In the genomic region with DNA sequence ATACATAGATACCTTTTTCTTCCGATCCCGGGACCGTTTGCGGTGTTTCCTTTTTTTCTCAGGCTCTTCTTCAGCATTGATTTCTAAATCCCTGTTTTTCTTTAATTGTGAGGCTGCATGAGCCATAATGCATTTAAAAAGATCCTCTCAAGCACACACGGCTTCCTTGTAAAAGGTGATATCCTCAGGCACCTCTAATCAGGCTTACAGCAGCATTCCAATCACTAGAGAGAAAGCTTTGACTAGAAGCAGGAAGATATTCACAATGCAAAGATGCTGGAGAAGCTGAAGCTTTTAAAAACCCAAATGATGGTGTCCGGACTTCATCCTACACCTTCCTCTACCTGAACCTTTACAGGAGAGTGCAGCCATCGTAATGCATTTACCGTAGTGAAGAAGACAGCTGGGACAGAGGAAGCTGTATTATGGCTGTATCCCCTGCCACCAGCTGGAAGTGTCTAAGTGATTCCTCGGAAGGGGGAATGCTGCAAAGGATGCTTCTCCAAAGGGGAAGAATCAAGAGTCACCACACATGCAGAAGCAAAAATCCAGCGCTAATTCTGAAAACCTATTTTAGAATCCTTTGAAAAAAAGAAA, we compare ENCODE assay signal across 1 cellular context.
TF ChIP-seq lines count a peak whose summit lies in the region.

ANK3 (minus strand) TSS at position 463 of the 597 bp plus-strand sequence; CDS start at position 126, 337 bp downstream.

TF ChIP-seq in SK-N-SH, 30 proteins besides CTCF, POLR2A, EP300 and RAD21 (continued from another document):
- TF ChIP-seq, protein P1, sequence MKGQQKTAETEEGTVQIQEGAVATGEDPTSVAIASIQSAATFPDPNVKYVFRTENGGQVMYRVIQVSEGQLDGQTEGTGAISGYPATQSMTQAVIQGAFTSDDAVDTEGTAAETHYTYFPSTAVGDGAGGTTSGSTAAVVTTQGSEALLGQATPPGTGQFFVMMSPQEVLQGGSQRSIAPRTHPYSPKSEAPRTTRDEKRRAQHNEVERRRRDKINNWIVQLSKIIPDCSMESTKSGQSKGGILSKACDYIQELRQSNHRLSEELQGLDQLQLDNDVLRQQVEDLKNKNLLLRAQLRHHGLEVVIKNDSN (IDR thresholded peaks at IDR 0.05; ENCODE audit: borderline replicate concordance, low read depth) = no peak
- no peak for TF ChIP-seq JUND (IDR thresholded peaks at IDR 0.05)
- no peak for TF ChIP-seq RXRA (IDR thresholded peaks at IDR 0.05; ENCODE audit: borderline replicate concordance, low read depth)
- TF ChIP-seq YY1 (IDR thresholded peaks at IDR 0.05; ENCODE audit: low read depth) = no peak
- no peak for TF ChIP-seq GATA2 (CRISPR knock-in tag; IDR thresholded peaks at IDR 0.05)
- no peak for TF ChIP-seq MAX (IDR thresholded peaks at IDR 0.05; ENCODE audit: low read depth)
